In the genomic region with DNA sequence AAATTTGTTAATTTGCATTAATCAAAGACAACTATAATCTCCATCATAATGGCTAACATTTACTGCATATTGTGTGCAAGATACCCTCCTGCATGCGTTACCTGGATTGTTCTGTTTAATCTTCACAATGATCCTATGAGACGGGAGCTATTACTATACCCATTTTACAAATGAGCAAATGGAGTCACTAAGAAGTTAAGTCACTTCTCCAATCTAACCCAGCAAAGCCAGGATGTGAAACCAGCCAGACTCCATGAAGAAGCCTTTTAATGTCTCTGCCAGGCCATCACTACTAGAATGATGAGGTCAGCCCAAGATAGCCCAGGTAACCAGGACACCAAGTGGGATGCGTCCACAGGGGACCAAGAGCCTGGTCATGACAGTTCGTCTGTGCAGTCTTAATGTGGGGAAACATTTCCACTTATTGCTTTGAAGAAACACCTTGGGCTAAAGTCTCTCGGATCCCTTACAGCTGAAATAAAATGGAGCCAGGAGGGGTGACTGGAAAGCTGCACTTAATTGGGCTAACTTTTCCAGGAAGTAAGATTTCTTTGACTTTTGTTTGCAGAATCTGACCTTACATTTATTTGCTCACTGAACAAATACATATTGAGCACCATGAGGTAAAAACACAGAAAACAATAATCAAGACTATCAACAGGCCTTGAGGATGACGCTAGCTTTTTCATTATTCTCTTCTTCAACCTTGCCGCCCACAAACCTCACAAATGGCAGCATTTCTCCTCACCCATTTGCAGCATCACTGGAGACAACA, we compare ENCODE assay signal across 3 cellular contexts.
TF ChIP-seq lines count a peak whose summit lies in the region.

No MANE protein-coding gene starts in this region.

TF ChIP-seq in SK-N-SH, 30 proteins besides CTCF, POLR2A, EP300 and RAD21:
- TF ChIP-seq RCOR1 (IDR thresholded peaks at IDR 0.05; ENCODE audit: low read length) = no peak
- TF ChIP-seq TEAD4 (IDR thresholded peaks at IDR 0.05; ENCODE audit: borderline replicate concordance, insufficient read depth) = no peak
- TF ChIP-seq, protein P1, sequence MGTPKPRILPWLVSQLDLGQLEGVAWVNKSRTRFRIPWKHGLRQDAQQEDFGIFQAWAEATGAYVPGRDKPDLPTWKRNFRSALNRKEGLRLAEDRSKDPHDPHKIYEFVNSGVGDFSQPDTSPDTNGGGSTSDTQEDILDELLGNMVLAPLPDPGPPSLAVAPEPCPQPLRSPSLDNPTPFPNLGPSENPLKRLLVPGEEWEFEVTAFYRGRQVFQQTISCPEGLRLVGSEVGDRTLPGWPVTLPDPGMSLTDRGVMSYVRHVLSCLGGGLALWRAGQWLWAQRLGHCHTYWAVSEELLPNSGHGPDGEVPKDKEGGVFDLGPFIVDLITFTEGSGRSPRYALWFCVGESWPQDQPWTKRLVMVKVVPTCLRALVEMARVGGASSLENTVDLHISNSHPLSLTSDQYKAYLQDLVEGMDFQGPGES (IDR thresholded peaks at IDR 0.05; ENCODE audit: low read depth, low read length) = no peak
- TF ChIP-seq EZH2phosphoT487 (IDR thresholded peaks at IDR 0.05; ENCODE audit: borderline replicate concordance, low read depth) = no peak
- TF ChIP-seq SMC3 (IDR thresholded peaks at IDR 0.05; ENCODE audit: low read depth, low read length) = no peak
- TF ChIP-seq, protein P2, sequence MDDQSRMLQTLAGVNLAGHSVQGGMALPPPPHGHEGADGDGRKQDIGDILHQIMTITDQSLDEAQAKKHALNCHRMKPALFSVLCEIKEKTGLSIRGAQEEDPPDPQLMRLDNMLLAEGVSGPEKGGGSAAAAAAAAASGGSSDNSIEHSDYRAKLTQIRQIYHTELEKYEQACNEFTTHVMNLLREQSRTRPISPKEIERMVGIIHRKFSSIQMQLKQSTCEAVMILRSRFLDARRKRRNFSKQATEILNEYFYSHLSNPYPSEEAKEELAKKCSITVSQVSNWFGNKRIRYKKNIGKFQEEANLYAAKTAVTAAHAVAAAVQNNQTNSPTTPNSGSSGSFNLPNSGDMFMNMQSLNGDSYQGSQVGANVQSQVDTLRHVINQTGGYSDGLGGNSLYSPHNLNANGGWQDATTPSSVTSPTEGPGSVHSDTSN (IDR thresholded peaks at IDR 0.05) = no peak

TF ChIP-seq in SK-N-SH treated with all-trans-retinoic acid at 6 μM for 48 hours, 23 proteins besides CTCF, POLR2A, EP300 and RAD21:
- no peak for TF ChIP-seq ISL1 (CRISPR knock-in tag; IDR thresholded peaks at IDR 0.05)

TF ChIP-seq in IMR-90, 13 proteins besides CTCF, POLR2A, EP300 and RAD21:
- TF ChIP-seq MXI1 (IDR thresholded peaks at IDR 0.05; ENCODE audit: borderline replicate concordance, low read depth, low read length) (no peak), RCOR1 (IDR thresholded peaks at IDR 0.05; ENCODE audit: insufficient replicate concordance, low read length) (no peak), RFX5 (IDR thresholded peaks at IDR 0.05; ENCODE audit: low read depth, low read length) (no peak), MAZ (IDR thresholded peaks at IDR 0.05; ENCODE audit: borderline replicate concordance, low read depth, low read length) (no peak), SMC3 (IDR thresholded peaks at IDR 0.05; ENCODE audit: low read depth, low read length) (no peak), CHD1 (IDR thresholded peaks at IDR 0.05; ENCODE audit: low read depth, low read length) (no peak), FOS (IDR thresholded peaks at IDR 0.05; ENCODE audit: low read depth, low read length) (no peak), BHLHE40 (IDR thresholded peaks at IDR 0.05; ENCODE audit: low read depth, low read length) (no peak), CEBPB (IDR thresholded peaks at IDR 0.05; ENCODE audit: low read depth, low read length) (no peak), NFE2L2 (IDR thresholded peaks at IDR 0.05; ENCODE audit: low read depth, low read length) (no peak), MAFK (IDR thresholded peaks at IDR 0.05; ENCODE audit: low read depth, low read length) (no peak)
- TF ChIP-seq, protein P3, sequence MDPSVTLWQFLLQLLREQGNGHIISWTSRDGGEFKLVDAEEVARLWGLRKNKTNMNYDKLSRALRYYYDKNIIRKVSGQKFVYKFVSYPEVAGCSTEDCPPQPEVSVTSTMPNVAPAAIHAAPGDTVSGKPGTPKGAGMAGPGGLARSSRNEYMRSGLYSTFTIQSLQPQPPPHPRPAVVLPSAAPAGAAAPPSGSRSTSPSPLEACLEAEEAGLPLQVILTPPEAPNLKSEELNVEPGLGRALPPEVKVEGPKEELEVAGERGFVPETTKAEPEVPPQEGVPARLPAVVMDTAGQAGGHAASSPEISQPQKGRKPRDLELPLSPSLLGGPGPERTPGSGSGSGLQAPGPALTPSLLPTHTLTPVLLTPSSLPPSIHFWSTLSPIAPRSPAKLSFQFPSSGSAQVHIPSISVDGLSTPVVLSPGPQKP (IDR thresholded peaks at IDR 0.05; ENCODE audit: borderline replicate concordance, low read depth, low read length) = no peak
- TF ChIP-seq, protein P4, sequence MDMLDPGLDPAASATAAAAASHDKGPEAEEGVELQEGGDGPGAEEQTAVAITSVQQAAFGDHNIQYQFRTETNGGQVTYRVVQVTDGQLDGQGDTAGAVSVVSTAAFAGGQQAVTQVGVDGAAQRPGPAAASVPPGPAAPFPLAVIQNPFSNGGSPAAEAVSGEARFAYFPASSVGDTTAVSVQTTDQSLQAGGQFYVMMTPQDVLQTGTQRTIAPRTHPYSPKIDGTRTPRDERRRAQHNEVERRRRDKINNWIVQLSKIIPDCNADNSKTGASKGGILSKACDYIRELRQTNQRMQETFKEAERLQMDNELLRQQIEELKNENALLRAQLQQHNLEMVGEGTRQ (IDR thresholded peaks at IDR 0.05; ENCODE audit: low read depth, low read length) = no peak
